In the genomic region with DNA sequence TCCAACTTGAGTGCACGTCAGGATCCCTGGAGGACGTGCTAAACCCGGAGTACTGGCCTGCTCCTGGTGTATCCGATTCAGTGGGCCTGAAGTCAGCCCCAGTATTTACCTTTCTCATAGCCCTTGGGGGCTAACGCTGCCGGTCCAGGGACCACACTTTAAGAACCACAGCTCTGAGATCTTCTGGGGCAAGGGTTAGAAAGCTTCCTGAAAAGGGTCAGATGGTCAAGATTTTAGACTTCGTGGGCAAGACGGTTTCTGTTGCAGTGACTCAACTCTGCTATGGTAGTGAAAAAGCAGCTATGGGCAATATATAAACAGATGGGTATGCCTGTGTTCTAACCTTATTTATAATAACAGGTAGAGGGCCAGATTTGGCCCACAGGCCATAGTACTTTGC, we compare ENCODE assay signal across 24 cellular contexts.
"Had no signal": no experiment of that assay in that cellular context is flagged by ENCODE, and none has a peak within 500 bp of the region (broad histone marks: within the 10 kb centered on the region; RNA-seq: fewer than 3 reads in every experiment).

No MANE protein-coding gene starts in this region.

- H3K27ac ChIP-seq: PC-9, Peyer's patch, SJCRH30 had no signal

- H3K36me3 ChIP-seq: MG63, Peyer's patch, SJCRH30 had no signal

- H3K27me3 ChIP-seq: MG63, Peyer's patch, SJCRH30 had no signal

- H3K4me1 ChIP-seq: Peyer's patch, SJCRH30 had no signal

- H3K4me2 ChIP-seq: PC-9 had no signal

- H3K4me3 ChIP-seq: MG63, PC-9, Peyer's patch, SJCRH30 had no signal

- H2AFZ ChIP-seq: PC-9 had no signal

- ATAC-seq: Right ventricle myocardium inferior, SK-N-SH treated with all-trans-retinoic acid at 6 μM for 48 hours, T-cell had no signal

- DNase-seq: Karpas-422, KG1, MG63, NCI-H1092, NCI-H1105 treated with DMSO at 0.1 percent for 48 hours, NCI-H1417 treated with DMSO at 0.1 percent for 48 hours, NCI-H146, NCI-H1694 treated with DMSO at 0.1 percent for 48 hours, NCI-H1930, NCI-H2081, NCI-H2107, NCI-H2227 treated with DMSO at 0.1 percent for 48 hours, NCI-H524, NCI-H526 treated with DMSO at 0.1 percent for 48 hours, NCI-H748 treated with DMSO at 0.1 percent for 48 hours, OCI-M1, PC-9, SHP77 treated with DMSO at 0.1 percent for 48 hours, SJCRH30, SW 1271, T-cell had no signal

- H3K9me3 ChIP-seq: MG63, Peyer's patch, SJCRH30 had no signal
